In genomic region chr10:72847681-72848080, GRCh38 we compare ENCODE assay signal across 1 cellular context.
TF ChIP-seq lines count a peak whose summit lies in the region.

No MANE protein-coding gene starts in this region.

TF ChIP-seq in K562, 482 proteins besides CTCF, POLR2A, EP300 and RAD21 (continued from another document and continues in another):
- no peak for TF ChIP-seq NFYB (IDR thresholded peaks at IDR 0.05; ENCODE audit: extremely low read depth, insufficient read length)
- no peak for TF ChIP-seq UBTF (IDR thresholded peaks at IDR 0.05; ENCODE audit: borderline replicate concordance in 1 of 2, low read depth in 2 of 2, low read length in 2 of 2)
- TF ChIP-seq ZNF175 (CRISPR knock-in tag; IDR thresholded peaks at IDR 0.05; ENCODE audit: low read depth): no peak
- TF ChIP-seq ARHGAP35 (IDR thresholded peaks at IDR 0.05; ENCODE audit: partially characterized antibody): no peak
- TF ChIP-seq CHD2 (IDR thresholded peaks at IDR 0.05; ENCODE audit: low read depth, low read length): no peak
- TF ChIP-seq TEAD2 (tag; IDR thresholded peaks at IDR 0.05): no peak
- no peak for TF ChIP-seq TSHZ1 (CRISPR knock-in tag; IDR thresholded peaks at IDR 0.05)
- TF ChIP-seq FOS (IDR thresholded peaks at IDR 0.05; ENCODE audit: extremely low read depth, insufficient read length): no peak
- TF ChIP-seq SNIP1 (IDR thresholded peaks at IDR 0.05; ENCODE audit: low read depth): no peak
- TF ChIP-seq STAT5B (CRISPR knock-in tag; IDR thresholded peaks at IDR 0.05): no peak
- no peak for TF ChIP-seq ZNF699 (CRISPR knock-in tag; IDR thresholded peaks at IDR 0.05; ENCODE audit: insufficient replicate concordance)
- TF ChIP-seq ZNF318 (IDR thresholded peaks at IDR 0.05; ENCODE audit: borderline replicate concordance in 1 of 2, low read depth in 1 of 2): no peak
- no peak for TF ChIP-seq ZNF395 (CRISPR knock-in tag; IDR thresholded peaks at IDR 0.05)
- no peak for TF ChIP-seq POLR2AphosphoS5 (IDR thresholded peaks at IDR 0.05; ENCODE audit: control insufficient read depth, insufficient read depth, low read depth, low read length)
- TF ChIP-seq ZZZ3 (IDR thresholded peaks at IDR 0.05): no peak
- no peak for TF ChIP-seq XRCC3 (IDR thresholded peaks at IDR 0.05)
- no peak for TF ChIP-seq TOE1 (IDR thresholded peaks at IDR 0.05; ENCODE audit: borderline replicate concordance)
- TF ChIP-seq TOE1 (CRISPR knock-in tag; IDR thresholded peaks at IDR 0.05; ENCODE audit: borderline replicate concordance, low read depth): no peak
- peak; percentile 51 for TF ChIP-seq JUND (IDR thresholded peaks at IDR 0.05; ENCODE audit: borderline replicate concordance, low read depth, low read length)
- no peak; the same call in 2 of the 3 replicates for TF ChIP-seq JUND (tag; IDR thresholded peaks at IDR 0.05; ENCODE audit: borderline replicate concordance, low read depth, low read length)
- TF ChIP-seq TAF1 (IDR thresholded peaks at IDR 0.05; ENCODE audit: control insufficient read depth, extremely low read depth, insufficient read depth, low read length, severe bottlenecking): no peak
- no peak for TF ChIP-seq GATAD2A (IDR thresholded peaks at IDR 0.05)
- no peak for TF ChIP-seq ZNF212 (CRISPR knock-in tag; IDR thresholded peaks at IDR 0.05)
- TF ChIP-seq FOSL1 (tag; conservative IDR thresholded peaks at IDR 0.05): peak; percentile 68; the same call in 1 of the 2 replicates
- TF ChIP-seq ZBTB34 (CRISPR knock-in tag; IDR thresholded peaks at IDR 0.05): no peak
- no peak for TF ChIP-seq BHLHE40 (IDR thresholded peaks at IDR 0.05; ENCODE audit: low read length)
- TF ChIP-seq RBM14 (IDR thresholded peaks at IDR 0.05; ENCODE audit: borderline replicate concordance, insufficient read depth, low read depth, low read length): no peak
- TF ChIP-seq ZNF133 (CRISPR knock-in tag; IDR thresholded peaks at IDR 0.05): no peak
- no peak for TF ChIP-seq ZNF408 (CRISPR knock-in tag; IDR thresholded peaks at IDR 0.05; ENCODE audit: low read depth)
- TF ChIP-seq ATF3 (IDR thresholded peaks at IDR 0.05): peak; percentile 32; the same call in 1 of the 2 replicates
- no peak for TF ChIP-seq ATF3 (CRISPR knock-in tag; conservative IDR thresholded peaks at IDR 0.05)
- TF ChIP-seq CBX3 (IDR thresholded peaks at IDR 0.05; ENCODE audit: borderline replicate concordance in 1 of 2, low read length in 2 of 2): no peak
- no peak for TF ChIP-seq AFF4 (CRISPR knock-in tag; IDR thresholded peaks at IDR 0.05)
- TF ChIP-seq ZNF75A (CRISPR knock-in tag; IDR thresholded peaks at IDR 0.05): no peak
- no peak for TF ChIP-seq DPF2 (IDR thresholded peaks at IDR 0.05)
- no peak for TF ChIP-seq ZNF766 (CRISPR knock-in tag; conservative IDR thresholded peaks at IDR 0.05)
- no peak for TF ChIP-seq ZBTB12 (CRISPR knock-in tag; IDR thresholded peaks at IDR 0.05)
- TF ChIP-seq FUS (optimal IDR thresholded peaks at IDR 0.05; ENCODE audit: low read depth, low read length): no peak
